In genomic region chr7:29091121-29091601, GRCh38 we compare ENCODE assay signal across 1 cellular context.
TF ChIP-seq lines count a peak whose summit lies in the region.

No MANE protein-coding gene starts in this region.

TF ChIP-seq in A549, 52 proteins besides CTCF, POLR2A, EP300 and RAD21 (continued from another document):
- TF ChIP-seq, protein P1, sequence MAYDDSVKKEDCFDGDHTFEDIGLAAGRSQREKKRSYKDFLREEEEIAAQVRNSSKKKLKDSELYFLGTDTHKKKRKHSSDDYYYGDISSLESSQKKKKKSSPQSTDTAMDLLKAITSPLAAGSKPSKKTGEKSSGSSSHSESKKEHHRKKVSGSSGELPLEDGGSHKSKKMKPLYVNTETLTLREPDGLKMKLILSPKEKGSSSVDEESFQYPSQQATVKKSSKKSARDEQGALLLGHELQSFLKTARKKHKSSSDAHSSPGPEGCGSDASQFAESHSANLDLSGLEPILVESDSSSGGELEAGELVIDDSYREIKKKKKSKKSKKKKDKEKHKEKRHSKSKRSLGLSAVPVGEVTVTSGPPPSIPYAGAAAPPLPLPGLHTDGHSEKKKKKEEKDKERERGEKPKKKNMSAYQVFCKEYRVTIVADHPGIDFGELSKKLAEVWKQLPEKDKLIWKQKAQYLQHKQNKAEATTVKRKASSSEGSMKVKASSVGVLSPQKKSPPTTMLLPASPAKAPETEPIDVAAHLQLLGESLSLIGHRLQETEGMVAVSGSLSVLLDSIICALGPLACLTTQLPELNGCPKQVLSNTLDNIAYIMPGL (CRISPR knock-in tag; IDR thresholded peaks at IDR 0.05; ENCODE audit: borderline replicate concordance): no peak
- TF ChIP-seq CHD4 (IDR thresholded peaks at IDR 0.05; ENCODE audit: borderline replicate concordance): no peak
- TF ChIP-seq MAZ (IDR thresholded peaks at IDR 0.05; ENCODE audit: borderline replicate concordance, low read depth, low read length): no peak
- TF ChIP-seq ESRRA (IDR thresholded peaks at IDR 0.05; ENCODE audit: borderline replicate concordance, low read length): no peak
- no peak for TF ChIP-seq FOSL2 (IDR thresholded peaks at IDR 0.05)
- TF ChIP-seq FOSL2 (CRISPR knock-in tag; IDR thresholded peaks at IDR 0.05): no peak
TF ChIP-seq in A549: peak in this region for 0.
